In genomic region chr14:105120056-105120455, GRCh38 we compare ENCODE assay signal across 16 cellular contexts. TPM values are rescaled to one million over a fixed set of nuclear protein-coding genes. Genes with fewer than 3 reads are reported as not detected.
"Had no signal": no experiment of that assay in that cellular context is flagged by ENCODE, and none has a peak within 500 bp of the region (broad histone marks: within the 10 kb centered on the region; RNA-seq: fewer than 3 reads in every experiment).

No MANE protein-coding gene starts in this region.

- H3K9me3 ChIP-seq: thyroid gland had no signal

- H3K27me3 ChIP-seq: thyroid gland had no signal

- ATAC-seq: activated CD4-positive, alpha-beta T cell treated with anti-CD3 and anti-CD28 coated beads for 36 hours; activated T-cell treated with anti-CD3 and anti-CD28 coated beads, Interleukin-2, amount 50 U/mL, for 4 hours; left colon; WTC11 had no signal

- DNase-seq: activated CD4-positive, alpha-beta memory T cell treated with anti-CD3 and anti-CD28 coated beads for 36 hours; activated CD4-positive, alpha-beta T cell treated with anti-CD3 and anti-CD28 coated beads for 36 hours; activated naive CD4-positive, alpha-beta T cell treated with anti-CD3 and anti-CD28 coated beads for 36 hours; activated T-cell treated with anti-CD3 and anti-CD28 coated beads, Interleukin-2, amount 50 U/mL, for 4 hours; anterior cingulate cortex; cortex of kidney; effector CD4-positive, alpha-beta T cell; hippocampal formation; left colon; lower lobe of right lung; midbrain; stimulated activated CD4-positive, alpha-beta T cell treated with anti-CD3 and anti-CD28 coated beads, Interleukin-2, amount 100 ng/mL, for 24 hours; stimulated activated naive CD4-positive, alpha-beta T cell treated with Interleukin-2 at 50 U/mL for 16 hours; thyroid gland had no signal

- H3K4me1 ChIP-seq: thyroid gland had no signal

- H3K27ac ChIP-seq: lower lobe of right lung, thyroid gland had no signal

- H3K36me3 ChIP-seq: lower lobe of right lung, thyroid gland had no signal

- H3K4me3 ChIP-seq: lower lobe of right lung, thyroid gland had no signal

RNA-seq across cellular contexts. Expression of gene GPR132, which starts 54.8 kb away (rescaled TPM):
- total RNA-seq: fibroblast of villous mesenchyme had no signal
